ENCODE assay signal across 4 cellular contexts in the genomic region with DNA sequence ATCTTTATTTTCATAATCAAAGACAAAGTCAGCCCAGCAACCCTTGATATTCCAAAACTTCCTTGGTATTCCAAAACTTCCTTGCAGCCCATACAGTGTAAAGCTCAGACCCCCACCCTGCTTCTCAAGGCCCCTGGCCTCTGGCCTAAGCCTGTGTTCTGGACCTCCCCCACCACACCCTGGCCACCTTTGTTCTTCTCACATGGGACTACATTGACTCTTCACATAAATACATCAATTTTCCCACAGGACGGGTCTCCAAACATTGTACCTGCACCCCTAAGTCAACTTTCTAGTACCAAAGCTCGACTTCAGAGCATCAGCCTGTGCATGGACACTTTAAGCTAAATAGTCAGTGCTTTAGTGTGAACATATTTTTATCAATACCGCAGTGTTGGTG. TPM values are rescaled to one million over a fixed set of nuclear protein-coding genes. Genes with fewer than 3 reads are reported as not detected.
"Had no signal": no experiment of that assay in that cellular context is flagged by ENCODE, and none has a peak within 500 bp of the region (broad histone marks: within the 10 kb centered on the region; RNA-seq: fewer than 3 reads in every experiment).

No MANE protein-coding gene starts in this region.

- DNase-seq: GDM1, GF-D8 had no signal

- H3K4me3 ChIP-seq: GM12878 had no signal

RNA-seq across cellular contexts. Expression of gene DRGX, which starts 40.7 kb away (rescaled TPM):
- total RNA-seq: GM12878 had no signal
- polyA plus RNA-seq: GM12878 had no signal

RNA-seq across cellular contexts. Expression of gene C10orf71, which starts 56.3 kb away (rescaled TPM):
- total RNA-seq: G401, GM12878 had no signal
- polyA plus RNA-seq: GM12878 had no signal
